In genomic region chr3:79006077-79006476, GRCh38 we compare ENCODE assay signal across 28 cellular contexts.
"Had no signal": no experiment of that assay in that cellular context is flagged by ENCODE, and none has a peak within 500 bp of the region (broad histone marks: within the 10 kb centered on the region; RNA-seq: fewer than 3 reads in every experiment).

No MANE protein-coding gene starts in this region.

- H3K4me1 Mint-ChIP-seq: activated CD4-positive, alpha-beta memory T cell treated with anti-CD3 and anti-CD28 coated beads, Interleukin-2, amount 10 ng/mL, durations not matched to agents 7 days and 5 days; activated CD4-positive, alpha-beta T cell treated with anti-CD3 and anti-CD28 coated beads, Interleukin-2, amount 10 ng/mL, durations not matched to agents 7 days and 5 days; activated naive CD4-positive, alpha-beta T cell treated with anti-CD3 and anti-CD28 coated beads, Interleukin-2, amount 10 ng/mL, durations not matched to agents 7 days and 5 days; central memory CD8-positive, alpha-beta T cell had no signal

- H3K4me3 Mint-ChIP-seq: activated CD4-positive, alpha-beta memory T cell treated with anti-CD3 and anti-CD28 coated beads, Interleukin-2, amount 10 ng/mL, durations not matched to agents 7 days and 5 days; activated CD4-positive, alpha-beta T cell treated with anti-CD3 and anti-CD28 coated beads, Interleukin-2, amount 10 ng/mL, durations not matched to agents 7 days and 5 days; activated naive CD4-positive, alpha-beta T cell treated with anti-CD3 and anti-CD28 coated beads, Interleukin-2, amount 10 ng/mL, durations not matched to agents 7 days and 5 days; activated naive CD8-positive, alpha-beta T cell treated with anti-CD3 and anti-CD28 coated beads, Interleukin-2, amount 10 ng/mL, durations not matched to agents 7 days and 5 days; activated T-cell treated with anti-CD3 and anti-CD28 coated beads, Interleukin-2, amount 50 U/mL, for 24 hours; activated T-cell treated with anti-CD3 and anti-CD28 coated beads, Interleukin-2, amount 50 U/mL, for 72 hours; central memory CD8-positive, alpha-beta T cell; effector memory CD8-positive, alpha-beta T cell had no signal

- H3K36me3 Mint-ChIP-seq: activated naive CD4-positive, alpha-beta T cell treated with anti-CD3 and anti-CD28 coated beads, Interleukin-2, amount 10 ng/mL, durations not matched to agents 7 days and 5 days; activated naive CD4-positive, alpha-beta T cell treated with anti-CD3 and anti-CD28 coated beads, Interleukin-2, amount 50 U/mL, for 72 hours; activated naive CD8-positive, alpha-beta T cell treated with anti-CD3 and anti-CD28 coated beads, Interleukin-2, amount 10 ng/mL, durations not matched to agents 7 days and 5 days had no signal

- ATAC-seq: activated naive CD4-positive, alpha-beta T cell treated with anti-CD3 and anti-CD28 coated beads, Interleukin-2, amount 50 U/mL, for 72 hours; activated T-cell treated with anti-CD3 and anti-CD28 coated beads, Interleukin-2, amount 50 U/mL, for 72 hours; effector memory CD8-positive, alpha-beta T cell; foreskin keratinocyte; gastroesophageal sphincter; heart right ventricle had no signal

- H3K27ac Mint-ChIP-seq: activated CD4-positive, alpha-beta memory T cell treated with anti-CD3 and anti-CD28 coated beads, Interleukin-2, amount 10 ng/mL, durations not matched to agents 7 days and 5 days; activated CD4-positive, alpha-beta T cell treated with anti-CD3 and anti-CD28 coated beads, Interleukin-2, amount 10 ng/mL, durations not matched to agents 7 days and 5 days; activated naive CD4-positive, alpha-beta T cell treated with anti-CD3 and anti-CD28 coated beads, Interleukin-2, amount 10 ng/mL, durations not matched to agents 7 days and 5 days; activated naive CD4-positive, alpha-beta T cell treated with anti-CD3 and anti-CD28 coated beads, Interleukin-2, amount 50 U/mL, for 72 hours; activated naive CD8-positive, alpha-beta T cell treated with anti-CD3 and anti-CD28 coated beads, Interleukin-2, amount 10 ng/mL, durations not matched to agents 7 days and 5 days; activated T-cell treated with anti-CD3 and anti-CD28 coated beads, Interleukin-2, amount 50 U/mL, for 24 hours; activated T-cell treated with anti-CD3 and anti-CD28 coated beads, Interleukin-2, amount 50 U/mL, for 72 hours; effector memory CD8-positive, alpha-beta T cell had no signal

- H3K27me3 Mint-ChIP-seq: activated CD4-positive, alpha-beta memory T cell treated with anti-CD3 and anti-CD28 coated beads, Interleukin-2, amount 10 ng/mL, durations not matched to agents 7 days and 5 days; activated CD4-positive, alpha-beta T cell treated with anti-CD3 and anti-CD28 coated beads, Interleukin-2, amount 10 ng/mL, durations not matched to agents 7 days and 5 days; activated naive CD4-positive, alpha-beta T cell treated with anti-CD3 and anti-CD28 coated beads, Interleukin-2, amount 10 ng/mL, durations not matched to agents 7 days and 5 days; activated naive CD8-positive, alpha-beta T cell treated with anti-CD3 and anti-CD28 coated beads, Interleukin-2, amount 10 ng/mL, durations not matched to agents 7 days and 5 days; activated T-cell treated with anti-CD3 and anti-CD28 coated beads, Interleukin-2, amount 50 U/mL, for 24 hours; central memory CD8-positive, alpha-beta T cell; effector memory CD8-positive, alpha-beta T cell had no signal

- H3K36me3 ChIP-seq: brain microvascular endothelial cell, esophagus muscularis mucosa, gastroesophageal sphincter, heart right ventricle had no signal

- H3K4me1 ChIP-seq: esophagus muscularis mucosa, foreskin keratinocyte, gastroesophageal sphincter had no signal

- H3K9me3 Mint-ChIP-seq: activated naive CD4-positive, alpha-beta T cell treated with anti-CD3 and anti-CD28 coated beads, Interleukin-2, amount 10 ng/mL, durations not matched to agents 7 days and 5 days; activated naive CD8-positive, alpha-beta T cell treated with anti-CD3 and anti-CD28 coated beads, Interleukin-2, amount 10 ng/mL, durations not matched to agents 7 days and 5 days had no signal

- H3K4me3 ChIP-seq: esophagus muscularis mucosa, gastroesophageal sphincter, heart right ventricle had no signal

- H3K27ac ChIP-seq: brain microvascular endothelial cell, esophagus muscularis mucosa, foreskin keratinocyte, gastroesophageal sphincter, heart right ventricle had no signal

- H3K27me3 ChIP-seq: brain microvascular endothelial cell, esophagus muscularis mucosa, foreskin keratinocyte, gastroesophageal sphincter, heart right ventricle had no signal

- H3K9me3 ChIP-seq: esophagus muscularis mucosa, gastroesophageal sphincter, heart right ventricle had no signal

- DNase-seq: activated CD4-positive, alpha-beta memory T cell treated with anti-CD3 and anti-CD28 coated beads, Interleukin-2, amount 10 ng/mL, durations not matched to agents 7 days and 5 days; activated CD4-positive, alpha-beta T cell treated with anti-CD3 and anti-CD28 coated beads for 1 hour; activated CD4-positive, alpha-beta T cell treated with anti-CD3 and anti-CD28 coated beads for 4 hours; activated CD4-positive, alpha-beta T cell treated with anti-CD3 and anti-CD28 coated beads, Interleukin-2, amount 10 ng/mL, durations not matched to agents 7 days and 5 days; activated CD4-positive, alpha-beta T cell treated with anti-CD3 and anti-CD28 coated beads, Interleukin-2, amount 50 U/mL, for 4 hours; activated CD8-positive, alpha-beta memory T cell treated with anti-CD3 and anti-CD28 coated beads, Interleukin-2, amount 50 U/mL, for 48 hours; activated gamma-delta T cell; activated naive CD4-positive, alpha-beta T cell; activated naive CD4-positive, alpha-beta T cell treated with anti-CD3 and anti-CD28 coated beads, Interleukin-2, amount 10 ng/mL, durations not matched to agents 7 days and 5 days; activated naive CD8-positive, alpha-beta T cell treated with anti-CD3 and anti-CD28 coated beads, Interleukin-2, amount 10 ng/mL, durations not matched to agents 7 days and 5 days; activated T-cell treated with anti-CD3 and anti-CD28 coated beads for 4 hours; activated T-cell treated with anti-CD3 and anti-CD28 coated beads, Interleukin-2, amount 50 U/mL, for 24 hours; activated T-cell treated with anti-CD3 and anti-CD28 coated beads, Interleukin-2, amount 50 U/mL, for 72 hours; amniotic stem cell; anterior cingulate cortex; brain microvascular endothelial cell; cortex of kidney; dermis blood vessel endothelial cell; effector CD4-positive, alpha-beta T cell; effector memory CD8-positive, alpha-beta T cell; erythroblast; foreskin keratinocyte; heart right ventricle; T-helper 2 cell had no signal
